In the genomic region with DNA sequence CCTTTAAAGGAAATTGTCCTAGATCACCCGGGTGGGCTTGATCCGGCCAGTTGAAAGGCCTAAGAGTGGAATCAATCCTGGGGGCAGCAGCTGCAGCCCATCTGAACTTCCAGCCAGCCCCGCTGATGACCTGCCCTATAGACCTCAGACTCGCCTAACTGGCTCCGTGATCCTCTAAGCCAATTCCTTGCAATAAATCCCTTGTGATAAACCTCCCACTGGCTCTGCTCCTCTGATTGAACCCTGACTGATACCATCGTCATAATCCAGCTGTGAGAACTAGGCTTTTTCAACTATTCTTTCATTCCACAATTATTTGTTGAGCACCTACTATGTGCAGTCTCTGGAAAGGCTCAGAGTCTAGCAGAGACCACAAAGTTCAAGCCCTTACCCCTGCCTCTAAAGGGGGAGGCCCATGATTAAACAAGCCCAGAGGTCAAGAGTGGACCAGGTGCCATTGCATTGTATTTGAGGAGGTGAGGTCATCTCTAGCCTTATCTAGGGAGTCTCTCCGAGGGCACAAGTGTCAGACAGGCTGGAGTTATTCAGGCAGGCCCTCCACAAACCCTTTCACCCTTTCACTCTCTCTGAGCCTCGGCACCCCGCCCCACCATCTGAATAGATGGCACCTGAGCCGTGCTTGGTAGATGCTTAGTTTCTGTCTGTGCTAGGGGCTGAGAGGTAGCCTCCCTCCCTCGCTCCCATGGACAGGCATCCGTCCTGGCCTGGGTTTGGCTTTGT, we compare ENCODE assay signal across 25 cellular contexts. TPM values are rescaled to one million over a fixed set of nuclear protein-coding genes. Genes with fewer than 3 reads are reported as not detected.
"Had no signal": no experiment of that assay in that cellular context is flagged by ENCODE, and none has a peak within 500 bp of the region (broad histone marks: within the 10 kb centered on the region; RNA-seq: fewer than 3 reads in every experiment).

No MANE protein-coding gene starts in this region.

- H3K27ac ChIP-seq: cardiac muscle cell, neutrophil, pancreas, tibial artery had no signal

- H3K36me3 ChIP-seq: cardiac muscle cell, neutrophil, pancreas, tibial artery had no signal

- H3K4me1 Mint-ChIP-seq: activated CD4-positive, alpha-beta T cell treated with anti-CD3 and anti-CD28 coated beads, Interleukin-2, amount 10 ng/mL, durations not matched to agents 7 days and 5 days; activated CD8-positive, alpha-beta memory T cell treated with anti-CD3 and anti-CD28 coated beads, Interleukin-2, amount 10 ng/mL, durations not matched to agents 7 days and 5 days; activated naive CD4-positive, alpha-beta T cell treated with anti-CD3 and anti-CD28 coated beads, Interleukin-2, amount 10 ng/mL, durations not matched to agents 7 days and 5 days; activated naive CD8-positive, alpha-beta T cell treated with anti-CD3 and anti-CD28 coated beads, Interleukin-2, amount 50 U/mL, for 24 hours had no signal

- H3K4me1 ChIP-seq: pancreas, tibial artery had no signal

- H3K27me3 Mint-ChIP-seq: activated CD4-positive, alpha-beta T cell treated with anti-CD3 and anti-CD28 coated beads, Interleukin-2, amount 10 ng/mL, durations not matched to agents 7 days and 5 days; activated naive CD4-positive, alpha-beta T cell treated with anti-CD3 and anti-CD28 coated beads, Interleukin-2, amount 10 ng/mL, durations not matched to agents 7 days and 5 days had no signal

- H3K36me3 Mint-ChIP-seq: activated CD8-positive, alpha-beta memory T cell treated with anti-CD3 and anti-CD28 coated beads, Interleukin-2, amount 10 ng/mL, durations not matched to agents 7 days and 5 days; activated naive CD4-positive, alpha-beta T cell treated with anti-CD3 and anti-CD28 coated beads, Interleukin-2, amount 10 ng/mL, durations not matched to agents 7 days and 5 days; natural killer cell treated with Interleukin-12 subunit alpha and Interleukin-12 subunit beta and Interleukin-15 and Interleukin-18, amount 100 ng/mL, for 72 hours had no signal

- H3K4me3 ChIP-seq: cardiac muscle cell, pancreas, tibial artery had no signal

- H3K9me3 ChIP-seq: neutrophil, pancreas, tibial artery had no signal

- H3K4me3 Mint-ChIP-seq: activated CD4-positive, alpha-beta T cell treated with anti-CD3 and anti-CD28 coated beads, Interleukin-2, amount 10 ng/mL, durations not matched to agents 7 days and 5 days; activated CD8-positive, alpha-beta memory T cell treated with anti-CD3 and anti-CD28 coated beads, Interleukin-2, amount 10 ng/mL, durations not matched to agents 7 days and 5 days; activated CD8-positive, alpha-beta T cell treated with anti-CD3 and anti-CD28 coated beads for 36 hours; activated naive CD4-positive, alpha-beta T cell treated with anti-CD3 and anti-CD28 coated beads, Interleukin-2, amount 10 ng/mL, durations not matched to agents 7 days and 5 days; activated naive CD8-positive, alpha-beta T cell treated with anti-CD3 and anti-CD28 coated beads, Interleukin-2, amount 50 U/mL, for 24 hours; natural killer cell treated with Interleukin-12 subunit alpha and Interleukin-12 subunit beta and Interleukin-15 and Interleukin-18, amount 100 ng/mL, for 72 hours; stimulated activated naive CD8-positive, alpha-beta T cell treated with anti-CD3 and anti-CD28 coated beads, Interleukin-15, Interleukin-2, amounts not matched to agents 100 ng/mL and 50 ng/mL, for 24 hours had no signal

- DNase-seq: activated CD4-positive, alpha-beta T cell treated with anti-CD3 and anti-CD28 coated beads, Interleukin-2, amount 10 ng/mL, durations not matched to agents 7 days and 5 days; activated CD4-positive, CD25-positive, alpha-beta regulatory T cell treated with anti-CD3 and anti-CD28 coated beads, Interleukin-2, amount 50 U/mL, for 72 hours; activated CD8-positive, alpha-beta memory T cell treated with anti-CD3 and anti-CD28 coated beads, Interleukin-2, amount 10 ng/mL, durations not matched to agents 7 days and 5 days; activated CD8-positive, alpha-beta T cell treated with anti-CD3 and anti-CD28 coated beads for 36 hours; activated effector memory CD4-positive, alpha-beta T cell treated with anti-CD3 and anti-CD28 coated beads, Interleukin-2, amount 50 U/mL, for 16 hours; activated naive CD4-positive, alpha-beta T cell treated with anti-CD3 and anti-CD28 coated beads, Interleukin-2, amount 10 ng/mL, durations not matched to agents 7 days and 5 days; activated naive CD8-positive, alpha-beta T cell treated with anti-CD3 and anti-CD28 coated beads, Interleukin-2, amount 50 U/mL, for 24 hours; activated T-cell treated with anti-CD3 and anti-CD28 coated beads for 4 hours; cortex of kidney; foreskin melanocyte; hippocampal formation; right cardiac atrium; stimulated activated CD4-positive, alpha-beta T cell treated with anti-CD3 and anti-CD28 coated beads, Interleukin-12 subunit alpha, Interleukin-12 subunit beta, amount 100 ng/mL, for 4 hours; stimulated activated CD4-positive, alpha-beta T cell treated with anti-CD3 and anti-CD28 coated beads, Interleukin-4, amount 100 ng/mL, for 4 hours; substantia nigra had no signal

- H3K27ac Mint-ChIP-seq: activated CD4-positive, alpha-beta T cell treated with anti-CD3 and anti-CD28 coated beads, Interleukin-2, amount 10 ng/mL, durations not matched to agents 7 days and 5 days; activated CD8-positive, alpha-beta memory T cell treated with anti-CD3 and anti-CD28 coated beads, Interleukin-2, amount 10 ng/mL, durations not matched to agents 7 days and 5 days; activated CD8-positive, alpha-beta T cell treated with anti-CD3 and anti-CD28 coated beads for 36 hours; activated naive CD4-positive, alpha-beta T cell treated with anti-CD3 and anti-CD28 coated beads, Interleukin-2, amount 10 ng/mL, durations not matched to agents 7 days and 5 days; activated naive CD8-positive, alpha-beta T cell treated with anti-CD3 and anti-CD28 coated beads, Interleukin-2, amount 50 U/mL, for 24 hours; natural killer cell treated with Interleukin-12 subunit alpha and Interleukin-12 subunit beta and Interleukin-15 and Interleukin-18, amount 100 ng/mL, for 72 hours; stimulated activated naive CD8-positive, alpha-beta T cell treated with anti-CD3 and anti-CD28 coated beads, Interleukin-15, Interleukin-2, amounts not matched to agents 100 ng/mL and 50 ng/mL, for 24 hours had no signal

- ATAC-seq: activated CD8-positive, alpha-beta memory T cell treated with anti-CD3 and anti-CD28 coated beads, Interleukin-2, amount 10 ng/mL, durations not matched to agents 7 days and 5 days; activated CD8-positive, alpha-beta T cell treated with anti-CD3 and anti-CD28 coated beads for 36 hours; activated naive CD8-positive, alpha-beta T cell treated with anti-CD3 and anti-CD28 coated beads, Interleukin-2, amount 50 U/mL, for 24 hours; pancreas; right cardiac atrium had no signal

- H3K27me3 ChIP-seq: cardiac muscle cell, pancreas had no signal

- FAIRE-seq: pancreas, urothelium cell line had no signal

- H3K9me3 Mint-ChIP-seq: activated CD4-positive, alpha-beta T cell treated with anti-CD3 and anti-CD28 coated beads, Interleukin-2, amount 10 ng/mL, durations not matched to agents 7 days and 5 days; activated CD8-positive, alpha-beta T cell treated with anti-CD3 and anti-CD28 coated beads for 36 hours; activated naive CD4-positive, alpha-beta T cell treated with anti-CD3 and anti-CD28 coated beads, Interleukin-2, amount 10 ng/mL, durations not matched to agents 7 days and 5 days; activated naive CD8-positive, alpha-beta T cell treated with anti-CD3 and anti-CD28 coated beads, Interleukin-2, amount 50 U/mL, for 24 hours; natural killer cell treated with Interleukin-12 subunit alpha and Interleukin-12 subunit beta and Interleukin-15 and Interleukin-18, amount 100 ng/mL, for 72 hours; stimulated activated naive CD8-positive, alpha-beta T cell treated with anti-CD3 and anti-CD28 coated beads, Interleukin-15, Interleukin-2, amounts not matched to agents 100 ng/mL and 50 ng/mL, for 24 hours had no signal

RNA-seq across cellular contexts. Expression of a gene that starts 20.5 kb away (rescaled TPM):
- total RNA-seq: activated CD4-positive, alpha-beta T cell treated with anti-CD3 and anti-CD28 coated beads, Interleukin-2, amount 10 ng/mL, durations not matched to agents 7 days and 5 days; activated CD8-positive, alpha-beta memory T cell treated with anti-CD3 and anti-CD28 coated beads, Interleukin-2, amount 10 ng/mL, durations not matched to agents 7 days and 5 days; activated CD8-positive, alpha-beta T cell treated with anti-CD3 and anti-CD28 coated beads for 36 hours; liver; natural killer cell treated with Interleukin-12 subunit alpha and Interleukin-12 subunit beta and Interleukin-15 and Interleukin-18, amount 100 ng/mL, for 72 hours; pancreas; pulmonary artery endothelial cell; T-helper 2 cell treated with Interferon-gamma antibody and Interleukin-4, amounts not matched to agents 100 ng/mL and 5 ng/mL, for 36 hours had no signal
- polyA plus RNA-seq: liver had no signal

RNA-seq across cellular contexts. Expression of a gene that starts 32.9 kb away (rescaled TPM):
- total RNA-seq: activated CD4-positive, alpha-beta T cell treated with anti-CD3 and anti-CD28 coated beads, Interleukin-2, amount 10 ng/mL, durations not matched to agents 7 days and 5 days; activated CD8-positive, alpha-beta memory T cell treated with anti-CD3 and anti-CD28 coated beads, Interleukin-2, amount 10 ng/mL, durations not matched to agents 7 days and 5 days; activated CD8-positive, alpha-beta T cell treated with anti-CD3 and anti-CD28 coated beads for 36 hours; natural killer cell treated with Interleukin-12 subunit alpha and Interleukin-12 subunit beta and Interleukin-15 and Interleukin-18, amount 100 ng/mL, for 72 hours; pulmonary artery endothelial cell; T-helper 2 cell treated with Interferon-gamma antibody and Interleukin-4, amounts not matched to agents 100 ng/mL and 5 ng/mL, for 36 hours had no signal
